ENCODE assay signal across 14 cellular contexts in genomic region chr12:14893471-14894250, GRCh38. TPM values are rescaled to one million over a fixed set of nuclear protein-coding genes. Genes with fewer than 3 reads are reported as not detected.
DNase-seq lines count a peak whose midpoint lies in the region; ATAC-seq and TF ChIP-seq lines count a peak whose summit lies in the region.
"Had no signal": no experiment of that assay in that cellular context is flagged by ENCODE, and none has a peak within 500 bp of the region (broad histone marks: within the 10 kb centered on the region; RNA-seq: fewer than 3 reads in every experiment).

No MANE protein-coding gene starts in this region.

- DNase-seq in RPMI7951 (ENCODE audit: low read depth) (peak; percentile 10), fibroblast of lung (ENCODE audit: low read depth in 2 of 2) (peak; percentile 42 to 44), mesenchymal stem cell (no peak), substantia nigra (lab: John Stamatoyannopoulos, UW) (no peak), AG08395 (ENCODE audit: low spot score) (no peak), D341Med (ENCODE audit: low spot score) (no peak)
- DNase-seq in activated T-cell treated with anti-CD3 and anti-CD28 coated beads, Interleukin-2, amount 50 U/mL, for 48 hours, result no peak
- DNase-seq: cortex of kidney, Kasumi-1, spleen, T-helper 1 cell had no signal

- ATAC-seq in GM21619 (IDR thresholded peaks at IDR 0.05; ENCODE audit: unreplicated experiment), result no peak

- H3K4me3 ChIP-seq in fibroblast of lung (replicated peaks in 1 of 4; ENCODE audit: control extremely low read depth in 1 of 4, insufficient read depth in 1 of 4, low read depth in 3 of 4, low read length in 4 of 4) (no peak overlapping the region), mesenchymal stem cell (ENCODE audit: insufficient read depth in 1 of 2, low read depth in 1 of 2, low read length in 2 of 2) (no peak overlapping the region)
- H3K4me3 ChIP-seq: spleen had no signal

- no peaks in the 10 kb centered on the region for H3K36me3 ChIP-seq in fibroblast of lung (ENCODE audit: control insufficient read depth, insufficient read depth, low read length)
- no peaks in the 10 kb centered on the region for H3K36me3 ChIP-seq in mesenchymal stem cell (ENCODE audit: control insufficient read depth in 1 of 2, insufficient read depth in 2 of 2, low read depth in 1 of 2, low read length in 2 of 2)
- H3K36me3 ChIP-seq: spleen had no signal

- H2BK120ac ChIP-seq in mesenchymal stem cell (ENCODE audit: low read depth, low read length), result no peak overlapping the region

- no peak overlapping the region for H4K8ac ChIP-seq in mesenchymal stem cell (ENCODE audit: low read length)

- H3K4me1 ChIP-seq in fibroblast of lung (ENCODE audit: control insufficient read depth, extremely low read depth, insufficient read depth, low read length) (no peaks in the 10 kb centered on the region), mesenchymal stem cell (ENCODE audit: control insufficient read depth, insufficient read depth, low read depth, low read length) (no peaks in the 10 kb centered on the region)
- H3K4me1 ChIP-seq: spleen had no signal

- H3K4ac ChIP-seq in mesenchymal stem cell (ENCODE audit: low read depth in 1 of 2, low read length in 2 of 2), result no peak overlapping the region

- no peak overlapping the region for H2BK5ac ChIP-seq in mesenchymal stem cell (ENCODE audit: low read depth, low read length, poor library complexity, severe bottlenecking)

- H3K27ac ChIP-seq in fibroblast of lung (ENCODE audit: insufficient read depth, low read length) (no peak overlapping the region), mesenchymal stem cell (ENCODE audit: low read length, poor library complexity, severe bottlenecking) (no peak overlapping the region), substantia nigra (ENCODE audit: low read depth, low read length, poor library complexity, severe bottlenecking) (peak overlapping the region; percentile 49)
- H3K27ac ChIP-seq: C4-2B, spleen had no signal

- H4K91ac ChIP-seq in mesenchymal stem cell (ENCODE audit: low read length), result no peak overlapping the region

- no peak overlapping the region for H3K14ac ChIP-seq in mesenchymal stem cell (ENCODE audit: low read length in 2 of 2)

- H3K27me3 ChIP-seq in fibroblast of lung (ENCODE audit: control insufficient read depth, insufficient read depth, low read length), result peaks cover 2% of the 10 kb centered on the region
- no peaks in the 10 kb centered on the region for H3K27me3 ChIP-seq in mesenchymal stem cell (ENCODE audit: control insufficient read depth in 1 of 2, insufficient read depth in 1 of 2, low read length in 2 of 2)
- H3K27me3 ChIP-seq: spleen had no signal

- no peaks in the 10 kb centered on the region for H3K9me3 ChIP-seq in fibroblast of lung (ENCODE audit: control insufficient read depth, insufficient read depth, low read depth, low read length)
- no peaks in the 10 kb centered on the region for H3K9me3 ChIP-seq in mesenchymal stem cell (ENCODE audit: control insufficient read depth, low read length)
- H3K9me3 ChIP-seq: spleen had no signal

- H2AFZ ChIP-seq in fibroblast of lung (ENCODE audit: low read length), result peak overlapping the region; percentile 14
- no peak overlapping the region for H2AFZ ChIP-seq in mesenchymal stem cell (ENCODE audit: low read depth, low read length)

- no peaks in the 10 kb centered on the region for H3K79me2 ChIP-seq in fibroblast of lung (ENCODE audit: control insufficient read depth, insufficient read depth, low read length)

- H2BK12ac ChIP-seq in mesenchymal stem cell (ENCODE audit: low read length in 2 of 2), result no peak overlapping the region

- no peaks in the 10 kb centered on the region for H3K79me1 ChIP-seq in mesenchymal stem cell (replicated peaks; ENCODE audit: low read length, poor library complexity, severe bottlenecking)

- H3K23ac ChIP-seq in mesenchymal stem cell (ENCODE audit: low read length in 2 of 2), result no peak overlapping the region

- H2AK5ac ChIP-seq in mesenchymal stem cell (ENCODE audit: low read length, severe bottlenecking), result no peak overlapping the region

- H3K9ac ChIP-seq in fibroblast of lung (ENCODE audit: insufficient read depth, low read length) (no peak overlapping the region), mesenchymal stem cell (ENCODE audit: low read length) (peak overlapping the region; percentile 28)

- 68% methylated on average over 5 of the region's 5 CpGs for WGBS in mesenchymal stem cell

- H4K20me1 ChIP-seq in fibroblast of lung (ENCODE audit: control insufficient read depth, extremely low read depth, insufficient read depth, low read length), result no peaks in the 10 kb centered on the region

- H3K4me2 ChIP-seq in fibroblast of lung (ENCODE audit: extremely low read depth, insufficient read depth, low read length), result no peak overlapping the region
- no peak overlapping the region for H3K4me2 ChIP-seq in mesenchymal stem cell (ENCODE audit: low read length, poor library complexity, severe bottlenecking)

- no peak overlapping the region for H3K18ac ChIP-seq in mesenchymal stem cell (ENCODE audit: low read depth in 1 of 2, low read length in 2 of 2)

- H2BK15ac ChIP-seq in mesenchymal stem cell (ENCODE audit: low read depth, poor library complexity, severe bottlenecking), result no peak overlapping the region

- peak in 1 of 2 donors; percentile 40 for TF ChIP-seq CTCF in fibroblast of lung (conservative IDR thresholded peaks at IDR 0.05 in 1 of 2, IDR thresholded peaks at IDR 0.05 in 1 of 2; ENCODE audit: low read depth in 1 of 2, low read length in 2 of 2)

RNA-seq across cellular contexts. Expression of gene MGP, which starts 8.0 kb away (rescaled TPM):
- 5.9 and 7.9 TPM in 2 replicates for total RNA-seq in RPMI7951 (2014; rRNA removed; shearing (Covaris generic))
- 2.0 and 38.0 TPM in 2 replicates for total RNA-seq in fibroblast of lung
- polyA plus RNA-seq in fibroblast of lung, result 9.5 and 15.9 TPM in 2 replicates
- 10.6 and 21.1 TPM in 2 replicates for polyA plus RNA-seq in fibroblast of lung (2012)
- polyA minus RNA-seq in fibroblast of lung (ENCODE audit: low replicate concordance), result 0.41 and 2.9 TPM in 2 replicates
- 4.0 TPM for polyA plus RNA-seq in mesenchymal stem cell (2013, experiment 1 of 2)
- 4.8 TPM for polyA plus RNA-seq in mesenchymal stem cell (2013, experiment 2 of 2)

RNA-seq across cellular contexts. Expression of gene ERP27, which starts 44.7 kb away (rescaled TPM):
- total RNA-seq in RPMI7951 (2014; rRNA removed; shearing (Covaris generic)), result 0.10 TPM in 1 of 2 replicates, not detected in the other
- 0.17 TPM in 1 of 2 replicates, not detected in the other for total RNA-seq in fibroblast of lung
- polyA plus RNA-seq in fibroblast of lung, result 0.10 TPM in 1 of 2 replicates, not detected in the other
- not detected in 2 replicates for polyA plus RNA-seq in fibroblast of lung (2012)
- polyA minus RNA-seq in fibroblast of lung (ENCODE audit: low replicate concordance), result not detected in 2 replicates
- 0.54 TPM for polyA plus RNA-seq in mesenchymal stem cell (2013, experiment 1 of 2)
- 0.11 TPM for polyA plus RNA-seq in mesenchymal stem cell (2013, experiment 2 of 2)

RNA-seq across cellular contexts. Expression of gene ART4, which starts 50.3 kb away (rescaled TPM):
- not detected in 2 replicates for total RNA-seq in RPMI7951 (2014; rRNA removed; shearing (Covaris generic))
- total RNA-seq in fibroblast of lung, result not detected in 2 replicates
- polyA plus RNA-seq in fibroblast of lung, result not detected in 2 replicates
- polyA plus RNA-seq in fibroblast of lung (2012), result not detected in 2 replicates
- not detected in 2 replicates for polyA minus RNA-seq in fibroblast of lung (ENCODE audit: low replicate concordance)
- 0.04 TPM for polyA plus RNA-seq in mesenchymal stem cell (2013, experiment 1 of 2)
- polyA plus RNA-seq in mesenchymal stem cell (2013, experiment 2 of 2), result 0.03 TPM
- total RNA-seq: mononuclear cell had no signal

Comparison
In these comparisons a context has a peak if more than half of its experiments do, and no peak if none do; other contexts are left out.
1. DNase-seq: peak in RPMI7951 (single experiment) and fibroblast of lung (2 of 2); none in mesenchymal stem cell (single experiment), substantia nigra (0 of 49), AG08395 (single experiment), D341Med (single experiment) and activated T-cell treated with anti-CD3 and anti-CD28 coated beads, Interleukin-2, amount 50 U/mL, for 48 hours (0 of 2).